15 cellular contexts compared by ENCODE assay signal in the genomic region with DNA sequence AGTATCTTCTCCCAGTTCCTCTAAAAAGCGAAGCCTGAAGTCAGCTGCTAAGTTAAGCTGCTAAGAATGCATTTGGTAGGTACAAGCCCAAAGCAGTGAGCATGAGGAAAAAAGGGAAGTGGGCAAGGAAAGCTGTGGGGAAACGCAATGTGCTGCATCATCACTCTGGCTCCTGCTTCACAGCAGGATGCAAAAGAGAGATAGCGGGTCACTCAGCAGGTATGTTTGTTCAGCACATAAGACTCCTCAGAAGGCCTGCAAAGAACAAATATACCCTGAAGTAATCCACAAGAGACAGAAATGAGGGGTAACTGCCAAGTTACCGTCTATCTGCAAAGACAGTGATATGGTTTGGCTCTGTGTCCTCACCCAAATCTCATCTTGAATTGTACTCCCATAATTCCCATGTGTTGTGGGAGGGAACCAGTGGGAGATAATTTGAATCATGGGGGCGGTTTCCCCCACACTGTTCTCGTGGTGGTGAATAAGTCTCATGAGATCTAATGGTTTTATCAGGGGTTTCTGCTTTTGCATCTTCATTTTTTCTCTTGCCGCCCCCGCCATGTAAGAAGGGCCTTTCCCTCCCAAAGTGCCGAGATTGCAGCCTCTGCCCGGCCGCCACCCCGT.
DNase-seq lines count a peak whose midpoint lies in the region; ATAC-seq, FAIRE-seq and TF ChIP-seq lines count a peak whose summit lies in the region.
"Had no signal": no experiment of that assay in that cellular context is flagged by ENCODE, and none has a peak within 500 bp of the region (broad histone marks: within the 10 kb centered on the region; RNA-seq: fewer than 3 reads in every experiment).

No MANE protein-coding gene starts in this region.

- no peak overlapping the region for H3K27ac ChIP-seq in GM23338 (ENCODE audit: low read depth)
- H3K27ac ChIP-seq in K562 (ENCODE audit: extremely low read depth, low read depth, low read length) = peak overlapping the region; percentile 74
- H3K27ac ChIP-seq in mesendoderm (ENCODE audit: low read depth, low read length) = peak overlapping the region; percentile 29
- H3K27ac ChIP-seq in CD4-positive, alpha-beta memory T cell (ENCODE audit: low read depth, low read length) = no peak overlapping the region
- H3K27ac ChIP-seq: BLaER1, gastroesophageal sphincter had no signal

- no peak overlapping the region for H3K4me2 ChIP-seq in GM23338
- H3K4me2 ChIP-seq in K562 (ENCODE audit: insufficient read depth, low read length) = peak overlapping the region; percentile 19; the same call in 1 of the 2 replicates
- H3K4me2 ChIP-seq in mesendoderm (ENCODE audit: low read length) = no peak overlapping the region
- H3K4me2 ChIP-seq: BLaER1 had no signal

- peaks cover 9% of the 10 kb centered on the region for H3K27me3 Mint-ChIP-seq in GM23338 (ENCODE audit: insufficient read depth, low read depth, poor library complexity)
- H3K27me3 Mint-ChIP-seq in CD4-positive, alpha-beta memory T cell = peaks cover 0 to 1% of the 10 kb centered on the region in 2 donors

- H3K4me3 ChIP-seq in GM23338 = no peak overlapping the region
- H3K4me3 ChIP-seq in K562 = no peak overlapping the region
- no peak overlapping the region for H3K4me3 ChIP-seq in mesendoderm (ENCODE audit: low read length)
- H3K4me3 ChIP-seq in CD4-positive, alpha-beta memory T cell (ENCODE audit: low read length in 2 of 2) = no peak overlapping the region
- H3K4me3 ChIP-seq: BLaER1, gastroesophageal sphincter had no signal

- H2BK15ac ChIP-seq in mesendoderm (replicated peaks; ENCODE audit: low read depth) = no peak overlapping the region

- 24% methylated on average over 7 of the region's 12 CpGs for WGBS in K562 (ENCODE audit: insufficient coverage, low coverage, missing lambda C conversion rate)
- no CpG with 5 or more reads among the region's 12 CpGs for WGBS in mesendoderm (ENCODE audit: extremely low coverage, insufficient coverage, low lambda C conversion rate)

- H3K9me3 ChIP-seq in K562 (replicated peaks; ENCODE audit: control insufficient read depth, insufficient read depth, low read depth, low read length) = peaks cover 5% of the 10 kb centered on the region
- H3K9me3 ChIP-seq in CD4-positive, alpha-beta memory T cell (ENCODE audit: control insufficient read depth in 1 of 2, low read length in 2 of 2) = no peaks in the 10 kb centered on the region
- H3K9me3 ChIP-seq: BLaER1, gastroesophageal sphincter had no signal

- ATAC-seq in GM23338 (no peak), K562 (peak; percentile 96), HG03159 (IDR thresholded peaks at IDR 0.05; ENCODE audit: unreplicated experiment) (no peak)
- ATAC-seq: activated naive CD8-positive, alpha-beta T cell treated with anti-CD3 and anti-CD28 coated beads, Interleukin-2, amount 50 U/mL, for 24 hours; gastroesophageal sphincter had no signal

- in situ Hi-C loops in K562 (cut with MboI) = no loop called here

- H2BK5ac ChIP-seq in mesendoderm (ENCODE audit: low read length) = no peak overlapping the region

- TF ChIP-seq CTCF in GM23338 (conservative IDR thresholded peaks at IDR 0.05; ENCODE audit: low read depth in 2 of 2) (no peak), K562 (IDR thresholded peaks at IDR 0.05 in 2 of 3, conservative IDR thresholded peaks at IDR 0.05 in 1 of 3; ENCODE audit: insufficient read depth in 2 of 3, low read depth in 1 of 3, low read length in 3 of 3) (no peak)

- no peaks in the 10 kb centered on the region for H3K79me1 ChIP-seq in mesendoderm (ENCODE audit: low read length)

- no peak overlapping the region for H3K4me3 Mint-ChIP-seq in GM23338
- no peak overlapping the region for H3K4me3 Mint-ChIP-seq in CD4-positive, alpha-beta memory T cell
- H3K4me3 Mint-ChIP-seq: activated naive CD8-positive, alpha-beta T cell treated with anti-CD3 and anti-CD28 coated beads, Interleukin-2, amount 50 U/mL, for 24 hours; natural killer cell had no signal

- no peak for TF ChIP-seq POLR2A in K562 (conservative IDR thresholded peaks at IDR 0.05)

- CTCF ChIA-PET in K562 (lab: Yijun Ruan, JAX; ENCODE audit: low intra/inter-chr PET ratio) = no interaction called here
- CTCF ChIA-PET in CD4-positive, alpha-beta memory T cell (lab: Charles Lee; ENCODE audit: partially characterized antibody) = no interaction called here

- no peak overlapping the region for H3K4ac ChIP-seq in mesendoderm (ENCODE audit: low read depth, low read length)

- peaks cover 5% of the 10 kb centered on the region for H3K4me1 Mint-ChIP-seq in GM23338
- H3K4me1 Mint-ChIP-seq in CD4-positive, alpha-beta memory T cell = no peaks in the 10 kb centered on the region
- H3K4me1 Mint-ChIP-seq: natural killer cell had no signal

- DNase-seq in GM23338 (ENCODE audit: low spot score) (no peak), OCI-M2 (lab: John Stamatoyannopoulos, UW; ENCODE audit: unreplicated experiment) (peak; percentile 19), K562 (ENCODE audit: extremely low read depth in 1 of 4, low spot score in 3 of 4) (peak; percentile 62 to 90 (median 72)), mesendoderm (peak; percentile 89), retina (no peak), cardiac septum (ENCODE audit: low spot score) (no peak)
- DNase-seq in CD4-positive, alpha-beta memory T cell = no peak
- DNase-seq: activated naive CD8-positive, alpha-beta T cell treated with anti-CD3 and anti-CD28 coated beads, Interleukin-2, amount 50 U/mL, for 24 hours; effector memory CD4-positive, alpha-beta T cell; kidney glomerular epithelial cell; natural killer cell; NCI-H446 had no signal

- 0 out of 3 replicates have a peak, but pooled peaks cover 3% of the 10 kb centered on the region for H3K9me3 Mint-ChIP-seq in GM23338
- peaks cover 0 to 3% (median 0%) of the 10 kb centered on the region in 8 donors for H3K9me3 Mint-ChIP-seq in CD4-positive, alpha-beta memory T cell
- H3K9me3 Mint-ChIP-seq: activated naive CD8-positive, alpha-beta T cell treated with anti-CD3 and anti-CD28 coated beads, Interleukin-2, amount 50 U/mL, for 24 hours; natural killer cell had no signal

- H3K56ac ChIP-seq in mesendoderm (ENCODE audit: low read length) = no peak overlapping the region

- H3K36me3 Mint-ChIP-seq in GM23338 (ENCODE audit: low read depth) = no peaks in the 10 kb centered on the region
- no peaks in the 10 kb centered on the region for H3K36me3 Mint-ChIP-seq in CD4-positive, alpha-beta memory T cell
- H3K36me3 Mint-ChIP-seq: natural killer cell had no signal

- H3K4me1 ChIP-seq in GM23338 (ENCODE audit: insufficient read depth) (no peaks in the 10 kb centered on the region; the same call in 1 of the 2 replicates), K562 (replicated peaks in 1 of 2; ENCODE audit: control insufficient read depth in 2 of 2, insufficient read depth in 2 of 2, low read length in 2 of 2) (peaks cover 3 to 13% of the 10 kb centered on the region in 2 experiments; a peak in 3 of 5 replicates), mesendoderm (ENCODE audit: control insufficient read depth, low read depth, low read length) (peaks cover 5% of the 10 kb centered on the region)
- no peaks in the 10 kb centered on the region for H3K4me1 ChIP-seq in CD4-positive, alpha-beta memory T cell (ENCODE audit: insufficient read depth, low read length)

- H2AK5ac ChIP-seq in mesendoderm (ENCODE audit: low read length) = no peak overlapping the region

- H3K9ac ChIP-seq in K562 (ENCODE audit: insufficient read depth in 1 of 2, low read depth in 2 of 2, low read length in 2 of 2) = no peak overlapping the region
- H3K9ac ChIP-seq in mesendoderm (ENCODE audit: low read length) = no peak overlapping the region
- H3K9ac ChIP-seq: BLaER1 had no signal

- POLR2A ChIA-PET in K562 (lab: Yijun Ruan, JAX) = interaction anchor here (0.9 to 1.0 kb wide), 3 partner anchors 18 to 130 kb away, joined by 3 to 4 read pairs (median 4); partner anchors contain the start of gene EGLN3
- POLR2A ChIA-PET in CD4-positive, alpha-beta memory T cell (lab: Charles Lee; ENCODE audit: partially characterized antibody) = no interaction called here

- H3K18ac ChIP-seq in mesendoderm (ENCODE audit: low read length) = no peak overlapping the region

- H2AFZ ChIP-seq in GM23338 (peak overlapping the region; percentile 66; the same call in 1 of the 2 replicates), K562 (ENCODE audit: low read depth, low read length) (peak overlapping the region; percentile 69; the same call in 1 of the 2 replicates)

- no peaks in the 10 kb centered on the region for H3F3A ChIP-seq in GM23338 (replicated peaks; ENCODE audit: low read depth)

- H3K23ac ChIP-seq in mesendoderm (ENCODE audit: low read length) = no peak overlapping the region

- H3K27ac Mint-ChIP-seq in GM23338 = no peak overlapping the region
- no peak overlapping the region for H3K27ac Mint-ChIP-seq in CD4-positive, alpha-beta memory T cell
- H3K27ac Mint-ChIP-seq: activated naive CD8-positive, alpha-beta T cell treated with anti-CD3 and anti-CD28 coated beads, Interleukin-2, amount 50 U/mL, for 24 hours; natural killer cell had no signal

- no peaks in the 10 kb centered on the region for H3K79me2 ChIP-seq in GM23338 (replicated peaks; ENCODE audit: insufficient read depth)
- H3K79me2 ChIP-seq in K562 (ENCODE audit: control insufficient read depth, insufficient read depth, low read length) = no peaks in the 10 kb centered on the region
- no peaks in the 10 kb centered on the region for H3K79me2 ChIP-seq in mesendoderm (ENCODE audit: control insufficient read depth, insufficient read depth, low read length)

- intact Hi-C loops in K562 (cut with micrococcal nuclease) = no loop called here
- intact Hi-C loops in cardiac septum (cut with DNase I) = no loop called here
- intact Hi-C loops in CD4-positive, alpha-beta memory T cell (cut with micrococcal nuclease) = no loop called here

- FAIRE-seq in K562 (lab: Jason Lieb, UNC) = peak; percentile 98

- peak; percentile 92 for TF ChIP-seq EP300 in K562 (IDR thresholded peaks at IDR 0.05; ENCODE audit: low read length)

- no peaks in the 10 kb centered on the region for H4K20me1 ChIP-seq in GM23338 (replicated peaks; ENCODE audit: insufficient read depth)
- H4K20me1 ChIP-seq in K562 (replicated peaks; ENCODE audit: control insufficient read depth, insufficient read depth, low read length) = no peaks in the 10 kb centered on the region
- H4K20me1 ChIP-seq: BLaER1 had no signal

- TF ChIP-seq RAD21 in K562 (CRISPR knock-in tag; conservative IDR thresholded peaks at IDR 0.05 in 1 of 2, IDR thresholded peaks at IDR 0.05 in 1 of 2) = peak in 1 of 2 experiments; percentile 36

- H3K9me1 ChIP-seq in K562 (ENCODE audit: control insufficient read depth, insufficient read depth, low read length) = no peaks in the 10 kb centered on the region

- BruUV-seq in K562 (replicated peaks; lab: Mats Ljungman, UMichigan) = no TSS peak

- no peaks in the 10 kb centered on the region for H3K27me3 ChIP-seq in GM23338 (ENCODE audit: insufficient read depth)
- no peaks in the 10 kb centered on the region for H3K27me3 ChIP-seq in K562 (ENCODE audit: control insufficient read depth in 2 of 2, insufficient read depth in 2 of 2, low read length in 2 of 2)
- no peaks in the 10 kb centered on the region for H3K27me3 ChIP-seq in mesendoderm (ENCODE audit: insufficient read depth, low read length, poor library complexity)
- H3K27me3 ChIP-seq in CD4-positive, alpha-beta memory T cell (ENCODE audit: insufficient read depth, low read length) = no peaks in the 10 kb centered on the region
- H3K27me3 ChIP-seq: BLaER1, gastroesophageal sphincter had no signal

- H4K8ac ChIP-seq in mesendoderm (ENCODE audit: low read depth, low read length) = no peak overlapping the region

- no peaks in the 10 kb centered on the region for H3K36me3 ChIP-seq in GM23338 (ENCODE audit: insufficient read depth)
- no peaks in the 10 kb centered on the region for H3K36me3 ChIP-seq in K562 (ENCODE audit: control insufficient read depth, insufficient read depth, low read length)
- no peaks in the 10 kb centered on the region for H3K36me3 ChIP-seq in mesendoderm (ENCODE audit: control insufficient read depth, insufficient read depth, low read length)
- H3K36me3 ChIP-seq in CD4-positive, alpha-beta memory T cell (ENCODE audit: insufficient read depth, low read length) = no peaks in the 10 kb centered on the region
- H3K36me3 ChIP-seq: BLaER1, gastroesophageal sphincter had no signal

- H3K9me2 ChIP-seq in GM23338 (ENCODE audit: insufficient read depth) = no peaks in the 10 kb centered on the region; the same call in 1 of the 2 replicates

- no peak overlapping the region for H4K5ac ChIP-seq in mesendoderm (ENCODE audit: low read length)

- no peak overlapping the region for H2BK120ac ChIP-seq in mesendoderm (ENCODE audit: low read depth, low read length)

Comparison
In these comparisons a context has a peak if more than half of its experiments do, and no peak if none do; other contexts are left out.
1. DNase-seq: peak in OCI-M2 (single experiment), K562 (4 of 4) and mesendoderm (single experiment); none in GM23338 (single experiment), retina (single experiment), cardiac septum (single experiment) and CD4-positive, alpha-beta memory T cell (0 of 5).
2. H3K27ac ChIP-seq: peak in K562 (single experiment) and mesendoderm (single experiment); none in GM23338 (single experiment) and CD4-positive, alpha-beta memory T cell (single experiment).